In genomic region chr12:14850929-14851663, GRCh38 we compare ENCODE assay signal across 14 cellular contexts.
A peak's percentile ranks its signal among the peaks of the same experiment; 100 is the strongest.
DNase-seq lines count a peak whose midpoint lies in the region; ATAC-seq and FAIRE-seq lines count a peak whose summit lies in the region.
"Had no signal": no experiment of that assay in that cellular context is flagged by ENCODE, and none has a peak within 500 bp of the region (broad histone marks: within the 10 kb centered on the region; RNA-seq: fewer than 3 reads in every experiment).

No MANE protein-coding gene starts in this region.

- peak; percentile 53 for FAIRE-seq in GM19239 (lab: Jason Lieb, UNC)
- FAIRE-seq: colon had no signal

- ATAC-seq in GM21825 (IDR thresholded peaks at IDR 0.05; ENCODE audit: unreplicated experiment) (peak; percentile 47), HG03432 (IDR thresholded peaks at IDR 0.05; ENCODE audit: unreplicated experiment) (peak; percentile 71)

- no peak for DNase-seq in GM19239 (ENCODE audit: insufficient read length, low spot score)
- peak; percentile 3 for DNase-seq in superior temporal gyrus (ENCODE audit: extremely low spot score)
- DNase-seq in KG1 (lab: John Stamatoyannopoulos, UW): no peak
- no peak for DNase-seq in NCI-H1105 (lab: John Stamatoyannopoulos, UW)
- DNase-seq in nucleus accumbens (lab: John Stamatoyannopoulos, UW): no peak
- DNase-seq: CD8-positive, alpha-beta memory T cell; H9; NCI-H1092; NCI-H524 treated with DMSO at 0.1 percent for 48 hours; SHP77; sigmoid colon had no signal
